In genomic region chr1:156691665-156692408, GRCh38 we compare ENCODE assay signal across 10 cellular contexts. TPM values are rescaled to one million over a fixed set of nuclear protein-coding genes. Genes with fewer than 3 reads are reported as not detected.
A peak's percentile ranks its signal among the peaks of the same experiment; 100 is the strongest.
DNase-seq lines count a peak whose midpoint lies in the region; ATAC-seq, FAIRE-seq and TF ChIP-seq lines count a peak whose summit lies in the region.
"Had no signal": no experiment of that assay in that cellular context is flagged by ENCODE, and none has a peak within 500 bp of the region (broad histone marks: within the 10 kb centered on the region; RNA-seq: fewer than 3 reads in every experiment).

No MANE protein-coding gene starts in this region.

- H3K79me2 ChIP-seq in neural progenitor cell (ENCODE audit: low read depth): no peaks in the 10 kb centered on the region

- CTCF ChIA-PET in GM10248 (lab: Yijun Ruan, JAX): interaction anchor here (0.9 to 25.5 kb wide), 13 partner anchors 14 to 236 kb away, joined by 3 to 597 read pairs (median 23); partner anchors contain the start of genes CRABP2, INSRR, ISG20L2 and METTL25B
- CTCF ChIA-PET in activated CD8-positive, alpha-beta memory T cell treated with anti-CD3 and anti-CD28 coated beads, Interleukin-2, amount 10 ng/mL, durations not matched to agents 7 days and 5 days (lab: Charles Lee): interaction anchor here (0.9 to 13.4 kb wide), 9 partner anchors 9 to 199 kb away, joined by 3 to 286 read pairs (median 51); partner anchors contain the start of genes CRABP2, INSRR, ISG20L2 and METTL25B

- H3K4me2 ChIP-seq in neural progenitor cell: peak overlapping the region; percentile 84

- peak overlapping the region; percentile 42 for H3K4me3 Mint-ChIP-seq in neural progenitor cell
- no peak overlapping the region for H3K4me3 Mint-ChIP-seq in activated CD8-positive, alpha-beta memory T cell treated with anti-CD3 and anti-CD28 coated beads, Interleukin-2, amount 10 ng/mL, durations not matched to agents 7 days and 5 days
- H3K4me3 Mint-ChIP-seq: activated T-helper 17 cell treated with anti-CD3 and anti-CD28 coated beads, Interleukin-2, amount 50 U/mL, for 72 hours had no signal

- H3K9me3 ChIP-seq in MG63 (no peaks in the 10 kb centered on the region), neural progenitor cell (ENCODE audit: low read depth) (no peaks in the 10 kb centered on the region)

- H3K27me3 ChIP-seq in MG63 (no peaks in the 10 kb centered on the region), neural progenitor cell (peaks cover 15% of the 10 kb centered on the region)

- no peaks in the 10 kb centered on the region for H3K9me3 Mint-ChIP-seq in neural progenitor cell
- no peaks in the 10 kb centered on the region for H3K9me3 Mint-ChIP-seq in activated CD8-positive, alpha-beta memory T cell treated with anti-CD3 and anti-CD28 coated beads, Interleukin-2, amount 10 ng/mL, durations not matched to agents 7 days and 5 days (ENCODE audit: low read depth)
- H3K9me3 Mint-ChIP-seq: activated T-helper 17 cell treated with anti-CD3 and anti-CD28 coated beads, Interleukin-2, amount 50 U/mL, for 72 hours had no signal

- no peaks in the 10 kb centered on the region for H4K20me1 ChIP-seq in neural progenitor cell (ENCODE audit: low read depth)

- H3K9ac ChIP-seq in neural progenitor cell: no peak overlapping the region

- H3K27ac Mint-ChIP-seq in neural progenitor cell: peak overlapping the region; percentile 17
- H3K27ac Mint-ChIP-seq in activated CD8-positive, alpha-beta memory T cell treated with anti-CD3 and anti-CD28 coated beads, Interleukin-2, amount 10 ng/mL, durations not matched to agents 7 days and 5 days: no peak overlapping the region
- H3K27ac Mint-ChIP-seq: activated T-helper 17 cell treated with anti-CD3 and anti-CD28 coated beads, Interleukin-2, amount 50 U/mL, for 72 hours; IgD-negative memory B cell had no signal

- peaks cover 1% of the 10 kb centered on the region for H3K36me3 Mint-ChIP-seq in neural progenitor cell
- H3K36me3 Mint-ChIP-seq in activated CD8-positive, alpha-beta memory T cell treated with anti-CD3 and anti-CD28 coated beads, Interleukin-2, amount 10 ng/mL, durations not matched to agents 7 days and 5 days: no peaks in the 10 kb centered on the region

- no peak for ATAC-seq in activated CD8-positive, alpha-beta memory T cell treated with anti-CD3 and anti-CD28 coated beads, Interleukin-2, amount 10 ng/mL, durations not matched to agents 7 days and 5 days
- ATAC-seq: activated T-helper 17 cell treated with anti-CD3 and anti-CD28 coated beads, Interleukin-2, amount 50 U/mL, for 72 hours had no signal

- H3K4me1 ChIP-seq in neural progenitor cell: peaks cover 53% of the 10 kb centered on the region

- H3F3A ChIP-seq in neural progenitor cell (ENCODE audit: low read depth): peaks cover 57% of the 10 kb centered on the region

- DNase-seq in DMS79 (lab: John Stamatoyannopoulos, UW): peak; percentile 41
- peak; percentile 72 for DNase-seq in MG63
- peak; percentile 78 for DNase-seq in ecto neural progenitor cell (ENCODE audit: low spot score)
- DNase-seq in neural progenitor cell (ENCODE audit: low spot score): peak; percentile 70
- DNase-seq in GM10248 (ENCODE audit: extremely low spot score): no peak
- DNase-seq in activated CD8-positive, alpha-beta memory T cell treated with anti-CD3 and anti-CD28 coated beads, Interleukin-2, amount 10 ng/mL, durations not matched to agents 7 days and 5 days: no peak
- no peak for DNase-seq in stimulated activated CD4-positive, alpha-beta T cell treated with anti-CD3 and anti-CD28 coated beads, Interleukin-2, amount 100 ng/mL, for 24 hours
- DNase-seq in HTR-8/SVneo (ENCODE audit: insufficient read length, low spot score): no peak

- H3K4me1 Mint-ChIP-seq in neural progenitor cell: peaks cover 64% of the 10 kb centered on the region
- H3K4me1 Mint-ChIP-seq in activated CD8-positive, alpha-beta memory T cell treated with anti-CD3 and anti-CD28 coated beads, Interleukin-2, amount 10 ng/mL, durations not matched to agents 7 days and 5 days: peaks cover 20% of the 10 kb centered on the region

- TF ChIP-seq CTCF in neural progenitor cell (IDR thresholded peaks at IDR 0.05): peak; percentile 14
- TF ChIP-seq CTCF in GM10248 (IDR thresholded peaks at IDR 0.05; ENCODE audit: control extremely low read depth, extremely low read depth, low read depth, missing control alignments): no peak

- H3K27me3 Mint-ChIP-seq in neural progenitor cell (ENCODE audit: insufficient read depth, low read depth): peaks cover 18% of the 10 kb centered on the region
- H3K27me3 Mint-ChIP-seq in activated CD8-positive, alpha-beta memory T cell treated with anti-CD3 and anti-CD28 coated beads, Interleukin-2, amount 10 ng/mL, durations not matched to agents 7 days and 5 days: peaks cover 61% of the 10 kb centered on the region

- no peaks in the 10 kb centered on the region for H3K36me3 ChIP-seq in MG63
- no peaks in the 10 kb centered on the region for H3K36me3 ChIP-seq in neural progenitor cell

- no peak overlapping the region for H2AFZ ChIP-seq in neural progenitor cell (replicated peaks)

- H3K4me3 ChIP-seq in MG63: no peak overlapping the region
- H3K4me3 ChIP-seq in neural progenitor cell: peak overlapping the region; percentile 32

- POLR2A ChIA-PET in GM10248 (lab: Yijun Ruan, JAX): no interaction called here

- no peak overlapping the region for H3K27ac ChIP-seq in neural progenitor cell

- no peak for FAIRE-seq in HTR-8/SVneo (lab: Jason Lieb, UNC)

RNA-seq across cellular contexts. Expression of gene CRABP2, which starts 13.5 kb away (rescaled TPM):
- total RNA-seq in MG63 (2014; rRNA removed; shearing (Covaris generic); ENCODE audit: low replicate concordance): 57.8 and 62.8 TPM in 2 replicates
- total RNA-seq in neural progenitor cell (ENCODE audit: low replicate concordance): 110 and 156 TPM in 2 replicates
- 1 to 10 TPM; 1.4 to 1.9 TPM for total RNA-seq in activated CD8-positive, alpha-beta memory T cell treated with anti-CD3 and anti-CD28 coated beads, Interleukin-2, amount 10 ng/mL, durations not matched to agents 7 days and 5 days

RNA-seq across cellular contexts. Expression of gene NES, which starts 14.6 kb away (rescaled TPM):
- total RNA-seq in MG63 (2014; rRNA removed; shearing (Covaris generic); ENCODE audit: low replicate concordance): 0.03 TPM in 1 of 2 replicates, not detected in the other
- total RNA-seq in neural progenitor cell (ENCODE audit: low replicate concordance): 83.8 and 219 TPM in 2 replicates
- total RNA-seq in activated CD8-positive, alpha-beta memory T cell treated with anti-CD3 and anti-CD28 coated beads, Interleukin-2, amount 10 ng/mL, durations not matched to agents 7 days and 5 days: not detected

RNA-seq across cellular contexts. Expression of gene METTL25B, which starts 36.4 kb away (rescaled TPM):
- 10.0 and 20.8 TPM in 2 replicates for total RNA-seq in MG63 (2014; rRNA removed; shearing (Covaris generic); ENCODE audit: low replicate concordance)
- 21.4 and 26.5 TPM in 2 replicates for total RNA-seq in neural progenitor cell (ENCODE audit: low replicate concordance)
- total RNA-seq in activated CD8-positive, alpha-beta memory T cell treated with anti-CD3 and anti-CD28 coated beads, Interleukin-2, amount 10 ng/mL, durations not matched to agents 7 days and 5 days: 10 to 100 TPM; 44.0 to 49.6 TPM

RNA-seq across cellular contexts. Expression of gene ISG20L2, which starts 36.7 kb away (rescaled TPM):
- 15.6 and 38.7 TPM in 2 replicates for total RNA-seq in MG63 (2014; rRNA removed; shearing (Covaris generic); ENCODE audit: low replicate concordance)
- 17.4 and 23.7 TPM in 2 replicates for total RNA-seq in neural progenitor cell (ENCODE audit: low replicate concordance)
- total RNA-seq in activated CD8-positive, alpha-beta memory T cell treated with anti-CD3 and anti-CD28 coated beads, Interleukin-2, amount 10 ng/mL, durations not matched to agents 7 days and 5 days: 10 to 100 TPM; 56.0 to 70.3 TPM

RNA-seq across cellular contexts. Expression of gene MRPL24, which starts 49.1 kb away (rescaled TPM):
- 189 and 246 TPM in 2 replicates for total RNA-seq in MG63 (2014; rRNA removed; shearing (Covaris generic); ENCODE audit: low replicate concordance)
- total RNA-seq in neural progenitor cell (ENCODE audit: low replicate concordance): 21.4 and 24.7 TPM in 2 replicates
- 10 to 100 TPM; 60.4 to 80.0 TPM for total RNA-seq in activated CD8-positive, alpha-beta memory T cell treated with anti-CD3 and anti-CD28 coated beads, Interleukin-2, amount 10 ng/mL, durations not matched to agents 7 days and 5 days

Comparison
In these comparisons a context has a peak if more than half of its experiments do, and no peak if none do; other contexts are left out.
1. DNase-seq: peak in DMS79 (single experiment), MG63 (single experiment), ecto neural progenitor cell (single experiment) and neural progenitor cell (single experiment); none in GM10248 (single experiment), activated CD8-positive, alpha-beta memory T cell treated with anti-CD3 and anti-CD28 coated beads, Interleukin-2, amount 10 ng/mL, durations not matched to agents 7 days and 5 days (single experiment), stimulated activated CD4-positive, alpha-beta T cell treated with anti-CD3 and anti-CD28 coated beads, Interleukin-2, amount 100 ng/mL, for 24 hours (0 of 2) and HTR-8/SVneo (single experiment).
2. RNA of gene CRABP2, which starts 13.5 kb away (total RNA-seq): 110 to 156 TPM in neural progenitor cell and 57.8 to 62.8 TPM in MG63; 1.4 to 1.9 TPM in activated CD8-positive, alpha-beta memory T cell treated with anti-CD3 and anti-CD28 coated beads, Interleukin-2, amount 10 ng/mL, durations not matched to agents 7 days and 5 days; every median in the first group is over 10 times any median in the second.
3. RNA of gene NES, which starts 14.6 kb away (total RNA-seq): 83.8 to 219 TPM in neural progenitor cell; 0.03 TPM in MG63 and not detected in activated CD8-positive, alpha-beta memory T cell treated with anti-CD3 and anti-CD28 coated beads, Interleukin-2, amount 10 ng/mL, durations not matched to agents 7 days and 5 days; every median in the first group is over 10 times any median in the second.